1 cellular context compared by ENCODE assay signal in the genomic region with DNA sequence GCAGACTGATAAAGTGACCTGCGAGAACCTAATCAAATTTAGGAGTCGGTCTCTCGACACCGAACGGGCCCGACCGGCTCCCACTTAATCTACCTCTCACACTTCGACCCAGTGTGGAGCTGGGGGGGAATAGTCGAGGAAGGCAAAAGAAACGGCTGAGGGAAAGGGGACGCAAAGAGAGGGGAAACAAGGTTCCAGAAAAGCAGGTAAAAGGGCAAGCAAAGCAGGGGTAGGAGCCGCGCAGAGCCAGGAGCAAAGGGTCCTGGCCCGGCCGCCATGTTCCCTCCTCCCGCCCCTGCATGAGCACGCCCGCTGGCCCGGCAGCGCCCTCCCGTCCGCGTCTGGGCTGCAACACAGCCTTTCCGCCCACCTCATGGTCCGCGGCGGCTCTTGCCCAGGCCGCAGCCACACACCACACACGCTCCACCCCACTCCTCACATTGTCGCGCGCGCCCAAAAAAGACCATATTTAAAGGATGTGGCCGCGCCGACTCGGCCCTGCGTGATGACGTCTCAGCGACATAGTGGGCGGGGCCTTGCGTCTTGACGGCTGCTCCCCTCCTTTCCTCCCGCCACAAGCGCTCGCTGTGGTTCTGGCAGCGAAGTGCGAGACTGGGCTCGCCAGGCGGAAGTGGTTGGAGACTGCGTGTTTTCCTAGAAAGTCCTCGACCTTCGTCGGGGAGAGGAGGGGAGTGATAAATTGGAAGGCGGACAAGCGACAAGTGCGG.
TF ChIP-seq lines count a peak whose summit lies in the region.

A gene with protein sequence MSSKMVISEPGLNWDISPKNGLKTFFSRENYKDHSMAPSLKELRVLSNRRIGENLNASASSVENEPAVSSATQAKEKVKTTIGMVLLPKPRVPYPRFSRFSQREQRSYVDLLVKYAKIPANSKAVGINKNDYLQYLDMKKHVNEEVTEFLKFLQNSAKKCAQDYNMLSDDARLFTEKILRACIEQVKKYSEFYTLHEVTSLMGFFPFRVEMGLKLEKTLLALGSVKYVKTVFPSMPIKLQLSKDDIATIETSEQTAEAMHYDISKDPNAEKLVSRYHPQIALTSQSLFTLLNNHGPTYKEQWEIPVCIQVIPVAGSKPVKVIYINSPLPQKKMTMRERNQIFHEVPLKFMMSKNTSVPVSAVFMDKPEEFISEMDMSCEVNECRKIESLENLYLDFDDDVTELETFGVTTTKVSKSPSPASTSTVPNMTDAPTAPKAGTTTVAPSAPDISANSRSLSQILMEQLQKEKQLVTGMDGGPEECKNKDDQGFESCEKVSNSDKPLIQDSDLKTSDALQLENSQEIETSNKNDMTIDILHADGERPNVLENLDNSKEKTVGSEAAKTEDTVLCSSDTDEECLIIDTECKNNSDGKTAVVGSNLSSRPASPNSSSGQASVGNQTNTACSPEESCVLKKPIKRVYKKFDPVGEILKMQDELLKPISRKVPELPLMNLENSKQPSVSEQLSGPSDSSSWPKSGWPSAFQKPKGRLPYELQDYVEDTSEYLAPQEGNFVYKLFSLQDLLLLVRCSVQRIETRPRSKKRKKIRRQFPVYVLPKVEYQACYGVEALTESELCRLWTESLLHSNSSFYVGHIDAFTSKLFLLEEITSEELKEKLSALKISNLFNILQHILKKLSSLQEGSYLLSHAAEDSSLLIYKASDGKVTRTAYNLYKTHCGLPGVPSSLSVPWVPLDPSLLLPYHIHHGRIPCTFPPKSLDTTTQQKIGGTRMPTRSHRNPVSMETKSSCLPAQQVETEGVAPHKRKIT (minus strand): TSS at position 510 of the 728 bp plus-strand sequence. CDS start 1,165 bp downstream, outside the sequence.

TF ChIP-seq in GM12878, 131 proteins besides CTCF, POLR2A, EP300 and RAD21 (continued from another document and continues in another):
- TF ChIP-seq YY1 (IDR thresholded peaks at IDR 0.05; ENCODE audit: low read depth, low read length) (peak; percentile 94), MEF2A (IDR thresholded peaks at IDR 0.05; ENCODE audit: insufficient read depth, low read depth, low read length) (0 out of 2 replicates have a peak, but pooled peaks have one; percentile 25), SP1 (IDR thresholded peaks at IDR 0.05; ENCODE audit: low read depth, low read length) (peak; percentile 69), POU2F2 (IDR thresholded peaks at IDR 0.05; ENCODE audit: borderline replicate concordance, low read depth, low read length) (peak; percentile 41; the same call in 2 of the 3 replicates), CREM (IDR thresholded peaks at IDR 0.05; ENCODE audit: low read depth) (peak; percentile 97), MYB (IDR thresholded peaks at IDR 0.05; ENCODE audit: borderline replicate concordance, low read depth, low read length) (no peak), CBFB (IDR thresholded peaks at IDR 0.05; ENCODE audit: low read depth) (peak; percentile 96), GABPA (IDR thresholded peaks at IDR 0.05; ENCODE audit: low read depth) (peak; percentile 59), SIX5 (IDR thresholded peaks at IDR 0.05; ENCODE audit: low read depth, low read length, severe bottlenecking) (no peak), CBX5 (IDR thresholded peaks at IDR 0.05; ENCODE audit: low read depth) (0 out of 2 replicates have a peak, but pooled peaks have one; percentile 33), EGR1 (IDR thresholded peaks at IDR 0.05; ENCODE audit: borderline replicate concordance in 1 of 2, low read depth in 2 of 2, low read length in 2 of 2) (peak; percentile 43 to 84), SREBF2 (IDR thresholded peaks at IDR 0.05; ENCODE audit: low read length) (no peak), NRF1 (conservative IDR thresholded peaks at IDR 0.05; ENCODE audit: low read depth, low read length) (no peak; the same call in 1 of the 2 replicates), BACH1 (IDR thresholded peaks at IDR 0.05; ENCODE audit: borderline replicate concordance) (peak; percentile 98), FOS (IDR thresholded peaks at IDR 0.05; ENCODE audit: borderline replicate concordance, extremely low read depth, insufficient read length) (no peak), ZNF207 (IDR thresholded peaks at IDR 0.05; ENCODE audit: borderline replicate concordance) (peak; percentile 73), MXI1 (IDR thresholded peaks at IDR 0.05; ENCODE audit: low read depth, low read length) (peak; percentile 92), TBL1XR1 (IDR thresholded peaks at IDR 0.05; ENCODE audit: low read depth, low read length) (0 out of 2 replicates have a peak, but pooled peaks have one; percentile 21), EED (IDR thresholded peaks at IDR 0.05; ENCODE audit: low read depth) (peak; percentile 85), NR2F1 (conservative IDR thresholded peaks at IDR 0.05) (peak; percentile 42; the same call in 1 of the 2 replicates), NBN (IDR thresholded peaks at IDR 0.05) (peak; percentile 91; the same call in 1 of the 2 replicates), SMAD5 (IDR thresholded peaks at IDR 0.05; ENCODE audit: low read depth) (peak; percentile 93), JUND (IDR thresholded peaks at IDR 0.05; ENCODE audit: low read depth, low read length) (no peak), ATF7 (IDR thresholded peaks at IDR 0.05; ENCODE audit: low read depth) (peak; percentile 46; the same call in 1 of the 2 replicates), RUNX3 (IDR thresholded peaks at IDR 0.05; ENCODE audit: low read length) (peak; percentile 93), SPI1 (IDR thresholded peaks at IDR 0.05; ENCODE audit: borderline replicate concordance, insufficient read depth, low read depth, low read length) (peak; percentile 59; the same call in 1 of the 2 replicates), PML (IDR thresholded peaks at IDR 0.05; ENCODE audit: low read length) (peak; percentile 98), RELA (IDR thresholded peaks at IDR 0.05; ENCODE audit: borderline replicate concordance, partially characterized antibody) (peak; percentile 57), TCF7 (IDR thresholded peaks at IDR 0.05; ENCODE audit: borderline replicate concordance) (0 out of 2 replicates have a peak, but pooled peaks have one; percentile 4), POLR2AphosphoS5 (IDR thresholded peaks at IDR 0.05; ENCODE audit: low read length) (peak; percentile 98), PAX5 (IDR thresholded peaks at IDR 0.05; ENCODE audit: borderline replicate concordance, low read depth, low read length) (peak; percentile 59; the same call in 1 of the 2 replicates), ZSCAN29 (IDR thresholded peaks at IDR 0.05) (no peak), BHLHE40 (IDR thresholded peaks at IDR 0.05; ENCODE audit: borderline replicate concordance in 1 of 2, low read depth in 2 of 2, low read length in 1 of 2) (peak in 1 of 2 experiments; percentile 77; a peak in 1 of 4 replicates), TCF12 (IDR thresholded peaks at IDR 0.05; ENCODE audit: low read depth, low read length) (0 out of 2 replicates have a peak, but pooled peaks have one; percentile 68), ZNF384 (IDR thresholded peaks at IDR 0.05; ENCODE audit: borderline replicate concordance, low read depth, low read length) (0 out of 2 replicates have a peak, but pooled peaks have one; percentile 19), SMARCA5 (IDR thresholded peaks at IDR 0.05) (peak; percentile 78), IKZF1 (conservative IDR thresholded peaks at IDR 0.05) (peak; percentile 91)
- TF ChIP-seq, protein P1, sequence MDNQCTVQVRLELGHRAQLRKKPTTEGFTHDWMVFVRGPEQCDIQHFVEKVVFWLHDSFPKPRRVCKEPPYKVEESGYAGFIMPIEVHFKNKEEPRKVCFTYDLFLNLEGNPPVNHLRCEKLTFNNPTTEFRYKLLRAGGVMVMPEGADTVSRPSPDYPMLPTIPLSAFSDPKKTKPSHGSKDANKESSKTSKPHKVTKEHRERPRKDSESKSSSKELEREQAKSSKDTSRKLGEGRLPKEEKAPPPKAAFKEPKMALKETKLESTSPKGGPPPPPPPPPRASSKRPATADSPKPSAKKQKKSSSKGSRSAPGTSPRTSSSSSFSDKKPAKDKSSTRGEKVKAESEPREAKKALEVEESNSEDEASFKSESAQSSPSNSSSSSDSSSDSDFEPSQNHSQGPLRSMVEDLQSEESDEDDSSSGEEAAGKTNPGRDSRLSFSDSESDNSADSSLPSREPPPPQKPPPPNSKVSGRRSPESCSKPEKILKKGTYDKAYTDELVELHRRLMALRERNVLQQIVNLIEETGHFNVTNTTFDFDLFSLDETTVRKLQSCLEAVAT (IDR thresholded peaks at IDR 0.05), result peak; percentile 77; the same call in 1 of the 2 replicates
- TF ChIP-seq, protein P2, sequence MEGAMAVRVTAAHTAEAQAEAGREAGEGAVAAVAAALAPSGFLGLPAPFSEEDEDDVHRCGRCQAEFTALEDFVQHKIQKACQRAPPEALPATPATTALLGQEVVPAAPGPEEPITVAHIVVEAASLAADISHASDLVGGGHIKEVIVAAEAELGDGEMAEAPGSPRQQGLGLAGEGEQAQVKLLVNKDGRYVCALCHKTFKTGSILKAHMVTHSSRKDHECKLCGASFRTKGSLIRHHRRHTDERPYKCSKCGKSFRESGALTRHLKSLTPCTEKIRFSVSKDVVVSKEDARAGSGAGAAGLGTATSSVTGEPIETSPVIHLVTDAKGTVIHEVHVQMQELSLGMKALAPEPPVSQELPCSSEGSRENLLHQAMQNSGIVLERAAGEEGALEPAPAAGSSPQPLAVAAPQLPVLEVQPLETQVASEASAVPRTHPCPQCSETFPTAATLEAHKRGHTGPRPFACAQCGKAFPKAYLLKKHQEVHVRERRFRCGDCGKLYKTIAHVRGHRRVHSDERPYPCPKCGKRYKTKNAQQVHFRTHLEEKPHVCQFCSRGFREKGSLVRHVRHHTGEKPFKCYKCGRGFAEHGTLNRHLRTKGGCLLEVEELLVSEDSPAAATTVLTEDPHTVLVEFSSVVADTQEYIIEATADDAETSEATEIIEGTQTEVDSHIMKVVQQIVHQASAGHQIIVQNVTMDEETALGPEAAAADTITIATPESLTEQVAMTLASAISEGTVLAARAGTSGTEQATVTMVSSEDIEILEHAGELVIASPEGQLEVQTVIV (IDR thresholded peaks at IDR 0.05; ENCODE audit: borderline replicate concordance, partially characterized antibody), result no peak
- TF ChIP-seq, protein P3, sequence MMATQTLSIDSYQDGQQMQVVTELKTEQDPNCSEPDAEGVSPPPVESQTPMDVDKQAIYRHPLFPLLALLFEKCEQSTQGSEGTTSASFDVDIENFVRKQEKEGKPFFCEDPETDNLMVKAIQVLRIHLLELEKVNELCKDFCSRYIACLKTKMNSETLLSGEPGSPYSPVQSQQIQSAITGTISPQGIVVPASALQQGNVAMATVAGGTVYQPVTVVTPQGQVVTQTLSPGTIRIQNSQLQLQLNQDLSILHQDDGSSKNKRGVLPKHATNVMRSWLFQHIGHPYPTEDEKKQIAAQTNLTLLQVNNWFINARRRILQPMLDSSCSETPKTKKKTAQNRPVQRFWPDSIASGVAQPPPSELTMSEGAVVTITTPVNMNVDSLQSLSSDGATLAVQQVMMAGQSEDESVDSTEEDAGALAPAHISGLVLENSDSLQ (IDR thresholded peaks at IDR 0.05), result peak; percentile 67; the same call in 1 of the 2 replicates
- TF ChIP-seq, protein P4, sequence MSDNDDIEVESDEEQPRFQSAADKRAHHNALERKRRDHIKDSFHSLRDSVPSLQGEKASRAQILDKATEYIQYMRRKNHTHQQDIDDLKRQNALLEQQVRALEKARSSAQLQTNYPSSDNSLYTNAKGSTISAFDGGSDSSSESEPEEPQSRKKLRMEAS (IDR thresholded peaks at IDR 0.05; ENCODE audit: low read depth, low read length), result peak; percentile 67; the same call in 1 of the 2 replicates
- TF ChIP-seq, protein P5, sequence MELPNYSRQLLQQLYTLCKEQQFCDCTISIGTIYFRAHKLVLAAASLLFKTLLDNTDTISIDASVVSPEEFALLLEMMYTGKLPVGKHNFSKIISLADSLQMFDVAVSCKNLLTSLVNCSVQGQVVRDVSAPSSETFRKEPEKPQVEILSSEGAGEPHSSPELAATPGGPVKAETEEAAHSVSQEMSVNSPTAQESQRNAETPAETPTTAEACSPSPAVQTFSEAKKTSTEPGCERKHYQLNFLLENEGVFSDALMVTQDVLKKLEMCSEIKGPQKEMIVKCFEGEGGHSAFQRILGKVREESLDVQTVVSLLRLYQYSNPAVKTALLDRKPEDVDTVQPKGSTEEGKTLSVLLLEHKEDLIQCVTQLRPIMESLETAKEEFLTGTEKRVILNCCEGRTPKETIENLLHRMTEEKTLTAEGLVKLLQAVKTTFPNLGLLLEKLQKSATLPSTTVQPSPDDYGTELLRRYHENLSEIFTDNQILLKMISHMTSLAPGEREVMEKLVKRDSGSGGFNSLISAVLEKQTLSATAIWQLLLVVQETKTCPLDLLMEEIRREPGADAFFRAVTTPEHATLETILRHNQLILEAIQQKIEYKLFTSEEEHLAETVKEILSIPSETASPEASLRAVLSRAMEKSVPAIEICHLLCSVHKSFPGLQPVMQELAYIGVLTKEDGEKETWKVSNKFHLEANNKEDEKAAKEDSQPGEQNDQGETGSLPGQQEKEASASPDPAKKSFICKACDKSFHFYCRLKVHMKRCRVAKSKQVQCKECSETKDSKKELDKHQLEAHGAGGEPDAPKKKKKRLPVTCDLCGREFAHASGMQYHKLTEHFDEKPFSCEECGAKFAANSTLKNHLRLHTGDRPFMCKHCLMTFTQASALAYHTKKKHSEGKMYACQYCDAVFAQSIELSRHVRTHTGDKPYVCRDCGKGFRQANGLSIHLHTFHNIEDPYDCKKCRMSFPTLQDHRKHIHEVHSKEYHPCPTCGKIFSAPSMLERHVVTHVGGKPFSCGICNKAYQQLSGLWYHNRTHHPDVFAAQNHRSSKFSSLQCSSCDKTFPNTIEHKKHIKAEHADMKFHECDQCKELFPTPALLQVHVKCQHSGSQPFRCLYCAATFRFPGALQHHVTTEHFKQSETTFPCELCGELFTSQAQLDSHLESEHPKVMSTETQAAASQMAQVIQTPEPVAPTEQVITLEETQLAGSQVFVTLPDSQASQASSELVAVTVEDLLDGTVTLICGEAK (IDR thresholded peaks at IDR 0.05; ENCODE audit: borderline replicate concordance), result peak; percentile 61; the same call in 1 of the 2 replicates
- TF ChIP-seq, protein P6, sequence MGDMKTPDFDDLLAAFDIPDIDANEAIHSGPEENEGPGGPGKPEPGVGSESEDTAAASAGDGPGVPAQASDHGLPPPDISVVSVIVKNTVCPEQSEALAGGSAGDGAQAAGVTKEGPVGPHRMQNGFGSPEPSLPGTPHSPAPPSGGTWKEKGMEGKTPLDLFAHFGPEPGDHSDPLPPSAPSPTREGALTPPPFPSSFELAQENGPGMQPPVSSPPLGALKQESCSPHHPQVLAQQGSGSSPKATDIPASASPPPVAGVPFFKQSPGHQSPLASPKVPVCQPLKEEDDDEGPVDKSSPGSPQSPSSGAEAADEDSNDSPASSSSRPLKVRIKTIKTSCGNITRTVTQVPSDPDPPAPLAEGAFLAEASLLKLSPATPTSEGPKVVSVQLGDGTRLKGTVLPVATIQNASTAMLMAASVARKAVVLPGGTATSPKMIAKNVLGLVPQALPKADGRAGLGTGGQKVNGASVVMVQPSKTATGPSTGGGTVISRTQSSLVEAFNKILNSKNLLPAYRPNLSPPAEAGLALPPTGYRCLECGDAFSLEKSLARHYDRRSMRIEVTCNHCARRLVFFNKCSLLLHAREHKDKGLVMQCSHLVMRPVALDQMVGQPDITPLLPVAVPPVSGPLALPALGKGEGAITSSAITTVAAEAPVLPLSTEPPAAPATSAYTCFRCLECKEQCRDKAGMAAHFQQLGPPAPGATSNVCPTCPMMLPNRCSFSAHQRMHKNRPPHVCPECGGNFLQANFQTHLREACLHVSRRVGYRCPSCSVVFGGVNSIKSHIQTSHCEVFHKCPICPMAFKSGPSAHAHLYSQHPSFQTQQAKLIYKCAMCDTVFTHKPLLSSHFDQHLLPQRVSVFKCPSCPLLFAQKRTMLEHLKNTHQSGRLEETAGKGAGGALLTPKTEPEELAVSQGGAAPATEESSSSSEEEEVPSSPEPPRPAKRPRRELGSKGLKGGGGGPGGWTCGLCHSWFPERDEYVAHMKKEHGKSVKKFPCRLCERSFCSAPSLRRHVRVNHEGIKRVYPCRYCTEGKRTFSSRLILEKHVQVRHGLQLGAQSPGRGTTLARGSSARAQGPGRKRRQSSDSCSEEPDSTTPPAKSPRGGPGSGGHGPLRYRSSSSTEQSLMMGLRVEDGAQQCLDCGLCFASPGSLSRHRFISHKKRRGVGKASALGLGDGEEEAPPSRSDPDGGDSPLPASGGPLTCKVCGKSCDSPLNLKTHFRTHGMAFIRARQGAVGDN (IDR thresholded peaks at IDR 0.05), result peak; percentile 91
